In the genomic region with DNA sequence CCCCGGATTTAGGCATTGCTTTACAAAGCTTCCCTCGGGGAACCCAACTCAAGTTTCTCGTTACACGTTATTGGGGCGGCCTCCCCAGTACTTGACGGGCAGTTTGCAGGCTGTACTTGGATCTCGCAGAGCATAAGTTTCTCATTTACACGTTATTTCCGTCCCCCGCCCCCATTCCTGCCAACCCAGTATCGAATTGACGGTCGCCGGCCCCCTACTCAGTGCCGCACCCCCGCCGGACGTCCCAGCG, we compare ENCODE assay signal across 9 cellular contexts. TPM values are rescaled to one million over a fixed set of nuclear protein-coding genes. Genes with fewer than 3 reads are reported as not detected.
A peak's percentile ranks its signal among the peaks of the same experiment; 100 is the strongest.
DNase-seq lines count a peak whose midpoint lies in the region; ATAC-seq and TF ChIP-seq lines count a peak whose summit lies in the region.
"Had no signal": no experiment of that assay in that cellular context is flagged by ENCODE, and none has a peak within 500 bp of the region (broad histone marks: within the 10 kb centered on the region; RNA-seq: fewer than 3 reads in every experiment).

No MANE protein-coding gene starts in this region.

- TF ChIP-seq CTCF in HCT116 (IDR thresholded peaks at IDR 0.05 in 2 of 3, conservative IDR thresholded peaks at IDR 0.05 in 1 of 3; ENCODE audit: borderline replicate concordance in 1 of 3, insufficient read depth in 1 of 3, low read depth in 2 of 3, low read length in 2 of 3) (no peak), smooth muscle cell (IDR thresholded peaks at IDR 0.05; ENCODE audit: borderline replicate concordance, insufficient read depth, poor library complexity, severe bottlenecking) (no peak)

- H3K79me2 ChIP-seq in HCT116 (ENCODE audit: insufficient read depth, low read length) (peaks cover 62% of the 10 kb centered on the region), smooth muscle cell (ENCODE audit: low read depth) (peaks cover 29% of the 10 kb centered on the region)

- no peak for ATAC-seq in HCT116
- ATAC-seq in right cardiac atrium = no peak
- ATAC-seq in HG02763 (IDR thresholded peaks at IDR 0.05; ENCODE audit: unreplicated experiment) = no peak

- no peaks in the 10 kb centered on the region for H3K27me3 ChIP-seq in HCT116 (ENCODE audit: insufficient read depth, low read length)
- H3K27me3 ChIP-seq in right cardiac atrium (ENCODE audit: control insufficient read depth, insufficient read depth) = no peaks in the 10 kb centered on the region
- no peaks in the 10 kb centered on the region for H3K27me3 ChIP-seq in smooth muscle cell (ENCODE audit: low read depth)

- TF ChIP-seq RAD21 in HCT116 (IDR thresholded peaks at IDR 0.05; ENCODE audit: low read depth) = no peak

- no peak for DNase-seq in HCT116 (ENCODE audit: low read depth, low spot score)
- DNase-seq in activated CD4-positive, alpha-beta memory T cell treated with anti-CD3 and anti-CD28 coated beads for 36 hours = no peak
- DNase-seq in right cardiac atrium = no peak
- no peak for DNase-seq in smooth muscle cell (lab: John Stamatoyannopoulos, UW; ENCODE audit: unreplicated experiment)
- no peak for DNase-seq in GM19238 (ENCODE audit: insufficient read length, low spot score)
- DNase-seq in NCI-H1930 (lab: John Stamatoyannopoulos, UW) = no peak
- DNase-seq in NCI-H1092 treated with DMSO at 0.1 percent for 48 hours (lab: John Stamatoyannopoulos, UW) = no peak

- H4K20me1 ChIP-seq in HCT116 (ENCODE audit: insufficient read depth) (no peaks in the 10 kb centered on the region), smooth muscle cell (ENCODE audit: low read depth) (peaks cover 19% of the 10 kb centered on the region)

- H3K9me3 ChIP-seq in HCT116 (ENCODE audit: control insufficient read depth in 1 of 2, insufficient read depth in 1 of 2, low read depth in 1 of 2, low read length in 2 of 2) = no peaks in the 10 kb centered on the region
- H3K9me3 ChIP-seq in right cardiac atrium (ENCODE audit: control insufficient read depth, low read length) = no peaks in the 10 kb centered on the region
- no peaks in the 10 kb centered on the region for H3K9me3 ChIP-seq in smooth muscle cell (replicated peaks; ENCODE audit: low read depth)

- H3K36me3 ChIP-seq in HCT116 (ENCODE audit: control insufficient read depth in 1 of 2, insufficient read depth in 2 of 2, low read length in 2 of 2) = peaks cover 12 to 20% of the 10 kb centered on the region in 2 experiments
- H3K36me3 ChIP-seq in smooth muscle cell (ENCODE audit: low read depth) = peaks cover 6% of the 10 kb centered on the region

- RAD21 ChIA-PET in HCT116 (lab: Charles Lee; ENCODE audit: low non-redundant PET in 1 of 2, low total read pairs in 2 of 2, uncharacterized antibody in 2 of 2, unreplicated experiment in 2 of 2) = interaction anchor here in 1 of 2 experiments (0.8 to 0.9 kb wide), 2 partner anchors 11 to 26 kb away, joined by 3 read pairs; partner anchors contain the start of gene KCNN4

- peaks cover 30% of the 10 kb centered on the region for H3F3A ChIP-seq in smooth muscle cell (ENCODE audit: low read depth)

- WGBS in right cardiac atrium = under 1% methylated on average over 19 of the region's 19 CpGs
- 2% methylated on average over 18 of the region's 19 CpGs for WGBS in smooth muscle cell (ENCODE audit: low lambda C conversion rate)

- POLR2A ChIA-PET in HCT116 (lab: Charles Lee) = interaction anchor here (0.8 to 6.0 kb wide), 5 partner anchors 9 to 82 kb away, joined by 3 to 60 read pairs (median 3); partner anchors contain the start of gene KCNN4
- POLR2A ChIA-PET in activated CD4-positive, alpha-beta memory T cell treated with anti-CD3 and anti-CD28 coated beads for 36 hours (lab: Charles Lee) = interaction anchor here (0.6 to 7.0 kb wide), 8 partner anchors 9 to 465 kb away, joined by 3 to 182 read pairs (median 4); partner anchors contain the start of gene KCNN4

- peaks cover 59% of the 10 kb centered on the region for H3K4me1 Mint-ChIP-seq in activated CD4-positive, alpha-beta memory T cell treated with anti-CD3 and anti-CD28 coated beads for 36 hours (ENCODE audit: low read depth)

- H3K36me3 Mint-ChIP-seq in activated CD4-positive, alpha-beta memory T cell treated with anti-CD3 and anti-CD28 coated beads for 36 hours = peaks cover 43% of the 10 kb centered on the region

- H2AFZ ChIP-seq in HCT116 (ENCODE audit: low read depth, low read length, poor library complexity, severe bottlenecking) = no peak overlapping the region
- peak overlapping the region; percentile 68 for H2AFZ ChIP-seq in smooth muscle cell (ENCODE audit: low read depth)

- no peaks in the 10 kb centered on the region for H3K9me2 ChIP-seq in HCT116 (ENCODE audit: insufficient read depth)

- H3K27me3 Mint-ChIP-seq in activated CD4-positive, alpha-beta memory T cell treated with anti-CD3 and anti-CD28 coated beads for 36 hours = no peaks in the 10 kb centered on the region

- H3K9me3 Mint-ChIP-seq in activated CD4-positive, alpha-beta memory T cell treated with anti-CD3 and anti-CD28 coated beads for 36 hours = no peaks in the 10 kb centered on the region

- CTCF ChIA-PET in HCT116 (lab: Charles Lee) = interaction anchor here (0.5 to 6.5 kb wide), 5 partner anchors 9 to 793 kb away, joined by 3 to 46 read pairs (median 4); no protein-coding TSS in a partner anchor
- CTCF ChIA-PET in activated CD4-positive, alpha-beta memory T cell treated with anti-CD3 and anti-CD28 coated beads for 36 hours (lab: Charles Lee) = interaction anchor here (1.0 to 7.8 kb wide), 5 partner anchors 9 to 188 kb away, joined by 3 to 108 read pairs (median 14); partner anchors contain the start of gene KCNN4

- peak overlapping the region; percentile 79 to 86 for H3K4me3 ChIP-seq in HCT116 (replicated peaks in 1 of 2; ENCODE audit: low read depth in 1 of 2, low read length in 2 of 2)
- H3K4me3 ChIP-seq in right cardiac atrium (ENCODE audit: low read length) = peak overlapping the region; percentile 61
- peak overlapping the region; percentile 86 for H3K4me3 ChIP-seq in smooth muscle cell

- intact Hi-C loops in HCT116 (cut with micrococcal nuclease) (no loop called here), right cardiac atrium (cut with DNase I) (no loop called here)
- intact Hi-C loops in activated CD4-positive, alpha-beta memory T cell treated with anti-CD3 and anti-CD28 coated beads for 36 hours (cut with micrococcal nuclease) = loop anchor here (1.0 to 10.0 kb wide), 7 partner anchors 11 to 991 kb away; partner anchors contain the start of genes BCL3 and ETHE1

- H3K27ac Mint-ChIP-seq in activated CD4-positive, alpha-beta memory T cell treated with anti-CD3 and anti-CD28 coated beads for 36 hours = peak overlapping the region; percentile 99

- peak overlapping the region; percentile 100 for H3K9ac ChIP-seq in HCT116 (ENCODE audit: low read length)
- peak overlapping the region; percentile 98 for H3K9ac ChIP-seq in smooth muscle cell (ENCODE audit: low read depth)

- H3K4me3 Mint-ChIP-seq in activated CD4-positive, alpha-beta memory T cell treated with anti-CD3 and anti-CD28 coated beads for 36 hours = peak overlapping the region; percentile 95

- H3K27ac ChIP-seq in HCT116 (ENCODE audit: low read depth, low read length) = peak overlapping the region; percentile 98
- peak overlapping the region; percentile 96 for H3K27ac ChIP-seq in right cardiac atrium (ENCODE audit: low read length)
- peak overlapping the region; percentile 100 for H3K27ac ChIP-seq in smooth muscle cell (ENCODE audit: low read depth)

- H3K4me2 ChIP-seq in HCT116 (ENCODE audit: low read length) (peak overlapping the region; percentile 81), smooth muscle cell (peak overlapping the region; percentile 98)

- BruUV-seq in HCT116 (replicated peaks; lab: Mats Ljungman, UMichigan) = no TSS peak

- TF ChIP-seq POLR2A in HCT116 (IDR thresholded peaks at IDR 0.05; ENCODE audit: borderline replicate concordance, extremely low read depth, insufficient read depth, insufficient read length) = no peak

- peaks cover 43 to 80% of the 10 kb centered on the region in 2 experiments for H3K4me1 ChIP-seq in HCT116 (ENCODE audit: control insufficient read depth in 1 of 2, insufficient read depth in 2 of 2, low read length in 2 of 2)
- H3K4me1 ChIP-seq in right cardiac atrium (ENCODE audit: control insufficient read depth, insufficient read depth, low read length) = no peaks in the 10 kb centered on the region
- H3K4me1 ChIP-seq in smooth muscle cell (ENCODE audit: low read depth) = peaks cover 10% of the 10 kb centered on the region

TF ChIP-seq in HCT116, 20 proteins besides CTCF, POLR2A, EP300 and RAD21 (continues in another document):
- TF ChIP-seq EGR1 (IDR thresholded peaks at IDR 0.05; ENCODE audit: low read depth) (no peak), EZH2phosphoT487 (IDR thresholded peaks at IDR 0.05; ENCODE audit: borderline replicate concordance) (no peak), SIN3A (IDR thresholded peaks at IDR 0.05; ENCODE audit: low read depth) (peak; percentile 73; the same call in 1 of the 2 replicates), YY1 (IDR thresholded peaks at IDR 0.05; ENCODE audit: extremely low read depth, insufficient replicate concordance, low read depth, low read length) (no peak), EZH2 (IDR thresholded peaks at IDR 0.05) (no peak), SRF (IDR thresholded peaks at IDR 0.05; ENCODE audit: low read depth) (no peak), POLR2AphosphoS5 (IDR thresholded peaks at IDR 0.05; ENCODE audit: low read depth, low read length) (no peak)

RNA-seq across cellular contexts. Expression of gene SMG9, which starts 0.5 kb away (rescaled TPM):
- total RNA-seq in HCT116 (2021; ENCODE audit: unreplicated experiment) (80.2 TPM), right cardiac atrium (10 to 100 TPM; 14.8 to 21.0 (median 15.8) TPM), smooth muscle cell (12.8 and 13.2 TPM in 2 replicates)
- polyA plus RNA-seq in HCT116 (2012) = 59.4 and 61.6 TPM in 2 replicates
- total RNA-seq in activated CD4-positive, alpha-beta memory T cell treated with anti-CD3 and anti-CD28 coated beads for 36 hours = 10 to 100 TPM; 58.2 to 58.3 TPM
- polyA plus RNA-seq in right cardiac atrium (11.7 TPM), smooth muscle cell (39.2 and 46.6 TPM in 2 replicates)

RNA-seq across cellular contexts. Expression of gene KCNN4, which starts 26.5 kb away (rescaled TPM):
- total RNA-seq in HCT116 (2021; ENCODE audit: unreplicated experiment) = 72.9 TPM
- polyA plus RNA-seq in HCT116 (2012) = 91.1 and 104 TPM in 2 replicates
- 100 to 1,000 TPM; 120 to 130 TPM for total RNA-seq in activated CD4-positive, alpha-beta memory T cell treated with anti-CD3 and anti-CD28 coated beads for 36 hours
- total RNA-seq in right cardiac atrium = 1 to 10 TPM in 1 of 4 donors, under 1 TPM in 2, not detected in 1; 0.26 to 1.4 (median 0.32) TPM
- 0.34 TPM for polyA plus RNA-seq in right cardiac atrium
- total RNA-seq in smooth muscle cell = 4.0 and 5.4 TPM in 2 replicates
- 1.7 and 14.9 TPM in 2 replicates for polyA plus RNA-seq in smooth muscle cell

RNA-seq across cellular contexts. Expression of gene IRGC, which starts 38.4 kb away (rescaled TPM):
- not detected for total RNA-seq in HCT116 (2021; ENCODE audit: unreplicated experiment)
- 0.04 TPM in 1 of 2 replicates, not detected in the other for polyA plus RNA-seq in HCT116 (2012)
- not detected for total RNA-seq in activated CD4-positive, alpha-beta memory T cell treated with anti-CD3 and anti-CD28 coated beads for 36 hours
- total RNA-seq in right cardiac atrium = not detected
- polyA plus RNA-seq in right cardiac atrium = not detected
- not detected in 2 replicates for total RNA-seq in smooth muscle cell
- not detected in 2 replicates for polyA plus RNA-seq in smooth muscle cell
- total RNA-seq: NCI-H460 had no signal

RNA-seq across cellular contexts. Expression of gene LYPD5, which starts 48.0 kb away (rescaled TPM):
- total RNA-seq in HCT116 (2021; ENCODE audit: unreplicated experiment) (7.6 TPM), right cardiac atrium (1 to 10 TPM in 2 of 4 donors, under 1 TPM in 2; 0.28 to 2.5 (median 0.90) TPM), smooth muscle cell (3.1 and 6.9 TPM in 2 replicates)
- polyA plus RNA-seq in HCT116 (2012) = 9.0 and 10.2 TPM in 2 replicates
- 1 to 10 TPM in 1 of 2 experiments, under 1 TPM in 1; 0.62 to 1.2 TPM for total RNA-seq in activated CD4-positive, alpha-beta memory T cell treated with anti-CD3 and anti-CD28 coated beads for 36 hours
- polyA plus RNA-seq in right cardiac atrium (0.34 TPM), smooth muscle cell (1.2 and 2.7 TPM in 2 replicates)

Comparison
In these comparisons a context has a peak if more than half of its experiments do, and no peak if none do; other contexts are left out.
1. RNA of gene KCNN4, which starts 26.5 kb away (total RNA-seq): 120 to 130 TPM in activated CD4-positive, alpha-beta memory T cell treated with anti-CD3 and anti-CD28 coated beads for 36 hours and 72.9 TPM in HCT116 (single experiment); 4.0 to 5.4 TPM in smooth muscle cell and 0.26 to 1.4 TPM in right cardiac atrium; every median in the first group is over 10 times any median in the second.
2. Peak in every context shown above with its lines, with median percentiles within 50 percentile points of each other: H3K27ac ChIP-seq and H3K4me3 ChIP-seq.